8 cellular contexts compared by ENCODE assay signal in genomic region chr15:23303654-23304053, GRCh38. TPM values are rescaled to one million over a fixed set of nuclear protein-coding genes. Genes with fewer than 3 reads are reported as not detected.
DNase-seq lines count a peak whose midpoint lies in the region; ATAC-seq, FAIRE-seq and TF ChIP-seq lines count a peak whose summit lies in the region.
"Not testable (repeated sequence)": the region's sequence is repeated elsewhere in the genome, so short reads cannot be mapped to it uniquely, and the experiment has no call there.

No MANE protein-coding gene starts in this region.

- peaks cover 18% of the 10 kb centered on the region for H3K36me3 Mint-ChIP-seq in memory B cell

- H3K9me3 ChIP-seq in KOPT-K1 (ENCODE audit: insufficient read depth, low read length, poor library complexity, severe bottlenecking); GM12878 (replicated peaks; ENCODE audit: control insufficient read depth, insufficient read depth, low read length): not testable (repeated sequence)

- not testable (repeated sequence) for H3K27me3 ChIP-seq in GM12878 (replicated peaks in 1 of 2; ENCODE audit: control insufficient read depth in 2 of 2, insufficient read depth in 2 of 2, low read length in 1 of 2)

- not testable (repeated sequence) for ATAC-seq in GM12878
- ATAC-seq in memory B cell (ENCODE audit: low read depth), result peak; percentile 29

- H3K9me3 Mint-ChIP-seq in memory B cell, result not testable (repeated sequence)

- not testable (repeated sequence) for H3K9ac ChIP-seq in GM12878 (ENCODE audit: control insufficient read depth, insufficient read depth, low read length)

- WGBS in GM12878 (ENCODE audit: insufficient coverage, insufficient replicate concordance, low lambda C conversion rate, missing lambda C conversion rate), result 0% methylated on average over 4 of the region's 55 CpGs

- not testable (repeated sequence) for H2AFZ ChIP-seq in GM12878 (ENCODE audit: control insufficient read depth, low read depth, low read length)

- peak; percentile 47 for TF ChIP-seq POLR2A in GM18951 (IDR thresholded peaks at IDR 0.05; ENCODE audit: extremely low read depth, insufficient read depth, insufficient read length)
- TF ChIP-seq POLR2A in GM12878 (IDR thresholded peaks at IDR 0.05; ENCODE audit: low read depth, low read length), result peak; percentile 46; the same call in 1 of the 2 replicates

- H3K27ac Mint-ChIP-seq in memory B cell, result not testable (repeated sequence)

- not testable (repeated sequence) for BruUV-seq in GM12878 (replicated peaks; lab: Mats Ljungman, UMichigan)

- not testable (repeated sequence) for H3K4me2 ChIP-seq in GM12878 (ENCODE audit: control insufficient read depth, insufficient read depth)

- not testable (repeated sequence) for H4K20me1 ChIP-seq in GM12878 (ENCODE audit: control insufficient read depth, insufficient read depth)

- H3K4me3 ChIP-seq in GM12878, result peak overlapping the region; percentile 79; the same call in 1 of the 2 replicates

- peak overlapping the region; percentile 93 for H3K4me3 Mint-ChIP-seq in memory B cell

- RAD21 ChIA-PET in GM12878 (lab: Charles Lee; ENCODE audit: unreplicated experiment), result not testable (repeated sequence)

- CTCF ChIA-PET in GM12878 (lab: Yijun Ruan, JAX), result not testable (repeated sequence)

- not testable (repeated sequence) for TF ChIP-seq CTCF in GM12878 (IDR thresholded peaks at IDR 0.05 in 2 of 3, conservative IDR thresholded peaks at IDR 0.05 in 1 of 3; ENCODE audit: control insufficient read depth in 2 of 3, extremely low read depth in 1 of 3, insufficient read depth in 1 of 3, low read depth in 3 of 3, low read length in 3 of 3)

- in situ Hi-C loops in GM18951 (cut with MboI; ENCODE audit: low sequenced_read_pairs, unreplicated experiment); GM12878 (cut with MboI): not testable (repeated sequence)

- H3K4me1 Mint-ChIP-seq in memory B cell, result peaks cover 26% of the 10 kb centered on the region

- TF ChIP-seq RAD21 in GM12878 (IDR thresholded peaks at IDR 0.05; ENCODE audit: insufficient read depth, low read depth, low read length), result not testable (repeated sequence)

- TF ChIP-seq EP300 in GM12878 (IDR thresholded peaks at IDR 0.05; ENCODE audit: borderline replicate concordance in 1 of 2, control insufficient read depth in 1 of 2, low read depth in 2 of 2, low read length in 2 of 2), result not testable (repeated sequence)

- POLR2A ChIA-PET in GM12878 (lab: Charles Lee), result not testable (repeated sequence)

- not testable (repeated sequence) for H3K79me2 ChIP-seq in GM12878 (ENCODE audit: control insufficient read depth, insufficient read depth, low read length)

- FAIRE-seq in GM12878 (lab: Jason Lieb, UNC), result not testable (repeated sequence)

- peaks cover 15% of the 10 kb centered on the region; the same call in 1 of the 2 replicates for H3K36me3 ChIP-seq in KOPT-K1 (ENCODE audit: insufficient read depth, low read length)
- not testable (repeated sequence) for H3K36me3 ChIP-seq in GM12878 (ENCODE audit: control insufficient read depth in 2 of 2, insufficient read depth in 2 of 2, low read length in 1 of 2)

- not testable (repeated sequence) for H3K4me1 ChIP-seq in GM12878 (ENCODE audit: control insufficient read depth, insufficient read depth, low read length)

- H3K27ac ChIP-seq in KOPT-K1 (ENCODE audit: low read depth, low read length, poor library complexity, severe bottlenecking), result peak overlapping the region; percentile 47
- not testable (repeated sequence) for H3K27ac ChIP-seq in GM12878 (ENCODE audit: control insufficient read depth, insufficient read depth)

- DNase-seq in AG08396 (ENCODE audit: low spot score) (peak; percentile 37), germinal center (ENCODE audit: low spot score) (peak; percentile 2), memory B cell (ENCODE audit: low spot score in 2 of 2) (peak in 1 of 2 donors; percentile 11)
- DNase-seq in activated CD4-positive, alpha-beta T cell treated with anti-CD3 and anti-CD28 coated beads for 48 hours, result peak; percentile 14
- DNase-seq in GM12878 (ENCODE audit: low read depth, low spot score), result not testable (repeated sequence)
- peak; percentile 4 for DNase-seq in stimulated activated CD4-positive, alpha-beta T cell treated with anti-CD3 and anti-CD28 coated beads, Interleukin-12 subunit alpha, Interleukin-12 subunit beta, amount 100 ng/mL, for 4 hours

- not testable (repeated sequence) for H3K27me3 Mint-ChIP-seq in memory B cell

- SMC1A ChIA-PET in GM12878 (lab: Charles Lee; ENCODE audit: uncharacterized antibody, unreplicated experiment), result not testable (repeated sequence)

- intact Hi-C loops in GM12878 (cut with micrococcal nuclease; ENCODE audit: unreplicated experiment), result not testable (repeated sequence)

TF ChIP-seq in GM12878, 131 proteins besides CTCF, POLR2A, EP300 and RAD21:
- TF ChIP-seq EGR1 (IDR thresholded peaks at IDR 0.05; ENCODE audit: borderline replicate concordance in 1 of 2, low read depth in 2 of 2, low read length in 2 of 2), result 0 out of 3 replicates have a peak, but pooled peaks of 1 of the 2 experiments have one; percentile 35
TF ChIP-seq in GM12878: peak in this region for 1; not testable (repeated sequence) for 130.

RNA-seq across cellular contexts. Expression of gene GOLGA6L26, which starts 30.3 kb away (rescaled TPM):
- total RNA-seq in GM12878 (2013; cell fraction: nucleolus; rRNA removed), result not detected in 2 replicates
- not detected in 2 replicates for total RNA-seq in GM12878 (2014; rRNA removed)
- total RNA-seq in GM12878 (2014; rRNA removed; fragmentation: Illumina TruSeq; extraction: Trizol), result not detected in 2 replicates
- total RNA-seq in GM12878 (2021), result not detected in 2 replicates
- not detected for polyA plus RNA-seq in GM12878 (2011; ENCODE audit: low read depth)
- polyA plus RNA-seq in GM12878 (2011; rRNA removed), result not detected in 2 replicates
- not detected in 2 replicates for polyA plus RNA-seq in GM12878 (2011; cell fraction: cytosol; rRNA removed)
- polyA plus RNA-seq in GM12878 (2011; cell fraction: nucleus; rRNA removed), result not detected in 2 replicates
- polyA plus RNA-seq in GM12878 (2012), result not detected in 2 replicates
- polyA plus RNA-seq in GM12878 (2014; fragmentation: Illumina TruSeq; extraction: Trizol), result not detected in 2 replicates
- not detected for polyA plus RNA-seq in GM12878 (2014; fragmentation: Nextera tagmentation; extraction: Ambion mirVana)
- polyA plus RNA-seq in GM12878 (2014; rRNA removed), result not detected in 2 replicates
- polyA plus RNA-seq in GM12878 (2016; fragmentation: Nextera tagmentation; extraction: Ambion mirVana), result not detected
- polyA minus RNA-seq in GM12878 (2011; rRNA and poly(A)+ RNA removed), result not detected in 2 replicates
- not detected in 2 replicates for polyA minus RNA-seq in GM12878 (2011; cell fraction: cytosol; rRNA and poly(A)+ RNA removed)
- polyA minus RNA-seq in GM12878 (2011; cell fraction: nucleus; rRNA and poly(A)+ RNA removed), result not detected in 2 replicates

RNA-seq across cellular contexts. Expression of gene GOLGA8S, which starts 50.9 kb away (rescaled TPM):
- not detected in 2 replicates for total RNA-seq in GM12878 (2013; cell fraction: nucleolus; rRNA removed)
- total RNA-seq in GM12878 (2014; rRNA removed) (not detected in 2 replicates), GM12878 (2014; rRNA removed; fragmentation: Illumina TruSeq; extraction: Trizol) (not detected in 2 replicates), GM12878 (2021) (not detected in 2 replicates)
- polyA plus RNA-seq in GM12878 (2011; ENCODE audit: low read depth), result not detected
- polyA plus RNA-seq in GM12878 (2011; rRNA removed) (0.04 and 0.14 TPM in 2 replicates), GM12878 (2014; fragmentation: Illumina TruSeq; extraction: Trizol) (0.01 TPM in 1 of 2 replicates, not detected in the other), GM12878 (2014; fragmentation: Nextera tagmentation; extraction: Ambion mirVana) (not detected), GM12878 (2014; rRNA removed) (0.03 TPM in 1 of 2 replicates, not detected in the other), GM12878 (2016; fragmentation: Nextera tagmentation; extraction: Ambion mirVana) (not detected)
- 0.02 and 0.03 TPM in 2 replicates for polyA plus RNA-seq in GM12878 (2011; cell fraction: cytosol; rRNA removed)
- 0.06 and 0.10 TPM in 2 replicates for polyA plus RNA-seq in GM12878 (2011; cell fraction: nucleus; rRNA removed)
- not detected in 2 replicates for polyA plus RNA-seq in GM12878 (2012)
- polyA minus RNA-seq in GM12878 (2011; rRNA and poly(A)+ RNA removed), result not detected in 2 replicates
- polyA minus RNA-seq in GM12878 (2011; cell fraction: cytosol; rRNA and poly(A)+ RNA removed), result not detected in 2 replicates
- polyA minus RNA-seq in GM12878 (2011; cell fraction: nucleus; rRNA and poly(A)+ RNA removed), result not detected in 2 replicates
